Comparison of ENCODE assay signal across 8 cellular contexts in genomic region chr6:134373282-134373922, GRCh38. TPM values are rescaled to one million over a fixed set of nuclear protein-coding genes. Genes with fewer than 3 reads are reported as not detected.
DNase-seq lines count a peak whose midpoint lies in the region; ATAC-seq and TF ChIP-seq lines count a peak whose summit lies in the region.

No MANE protein-coding gene starts in this region.

- ATAC-seq in GM18873 (IDR thresholded peaks at IDR 0.05; ENCODE audit: low FRiP score, unreplicated experiment) (peak; percentile 86), HG03095 (IDR thresholded peaks at IDR 0.05; ENCODE audit: unreplicated experiment) (peak; percentile 93)

- no peak overlapping the region for H3K9ac ChIP-seq in SK-N-MC (ENCODE audit: insufficient read length)

- DNase-seq in AG08395 (ENCODE audit: low spot score) (peak; percentile 69), SK-N-MC (ENCODE audit: low read depth, low spot score) (no peak), fibroblast of villous mesenchyme (ENCODE audit: low read depth) (peak; percentile 93), skeletal muscle cell (ENCODE audit: low read depth) (peak; percentile 91), nephron progenitor cell (no peak)
- no peak for DNase-seq in stimulated activated naive CD4-positive, alpha-beta T cell (lab: John Stamatoyannopoulos, UW)

- TF ChIP-seq CTCF in fibroblast of villous mesenchyme (IDR thresholded peaks at IDR 0.05; ENCODE audit: insufficient read depth, low read depth, low read length) (no peak), nephron progenitor cell (IDR thresholded peaks at IDR 0.05) (no peak)

- no peaks in the 10 kb centered on the region for H3K9me3 Mint-ChIP-seq in nephron progenitor cell

- H3K9me3 ChIP-seq in SK-N-MC (ENCODE audit: low read depth, low read length), result no peaks in the 10 kb centered on the region

- no peak overlapping the region for H3K4me3 Mint-ChIP-seq in nephron progenitor cell

- H3K4me3 ChIP-seq in SK-N-MC, result no peak overlapping the region
- no peak overlapping the region for H3K4me3 ChIP-seq in fibroblast of villous mesenchyme (ENCODE audit: low read depth, low read length)
- H3K4me3 ChIP-seq in skeletal muscle cell (ENCODE audit: low read depth, low read length), result no peak overlapping the region

- peaks cover 21% of the 10 kb centered on the region for H3K27me3 Mint-ChIP-seq in nephron progenitor cell (ENCODE audit: low read depth, poor library complexity)

- H3K4me1 Mint-ChIP-seq in nephron progenitor cell, result no peaks in the 10 kb centered on the region

- no peak overlapping the region for H3K27ac Mint-ChIP-seq in nephron progenitor cell

- no peaks in the 10 kb centered on the region for H3K36me3 ChIP-seq in SK-N-MC (ENCODE audit: insufficient read depth, low read length)

- peak overlapping the region; percentile 12; the same call in 1 of the 2 replicates for H3K27ac ChIP-seq in SK-N-MC

- H3K36me3 Mint-ChIP-seq in nephron progenitor cell (ENCODE audit: low read depth), result no peaks in the 10 kb centered on the region

RNA-seq across cellular contexts. Expression of gene SGK1, which starts 55.5 kb away (rescaled TPM):
- 244 and 268 TPM in 2 replicates for total RNA-seq in fibroblast of villous mesenchyme

Comparison
In these comparisons a context has a peak if more than half of its experiments do, and no peak if none do; other contexts are left out.
1. DNase-seq: peak in AG08395 (single experiment), fibroblast of villous mesenchyme (single experiment) and skeletal muscle cell (single experiment); none in SK-N-MC (single experiment), stimulated activated naive CD4-positive, alpha-beta T cell (0 of 6) and nephron progenitor cell (single experiment).